Comparison of ENCODE assay signal across 1 cellular context in the genomic region with DNA sequence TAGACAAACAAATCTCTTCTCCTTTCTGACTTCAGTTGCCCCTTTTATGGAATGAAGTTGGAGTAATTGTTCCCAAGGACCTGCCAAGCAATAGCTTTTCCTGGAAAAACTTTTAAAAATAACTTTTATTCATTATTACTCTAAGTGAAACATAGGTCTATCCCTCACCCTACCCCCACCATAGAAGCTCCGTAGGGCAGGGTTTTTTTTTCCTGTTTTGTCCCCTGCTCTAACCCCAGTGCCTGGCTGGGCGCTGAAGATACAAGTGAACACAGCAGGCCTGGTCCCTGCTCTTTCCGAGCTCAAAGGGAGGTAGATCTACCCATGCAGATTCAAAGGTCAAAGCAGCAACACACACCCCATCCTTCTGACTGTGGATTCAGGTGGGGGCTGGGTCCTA.
TF ChIP-seq lines count a peak whose summit lies in the region.

No MANE protein-coding gene starts in this region.

TF ChIP-seq in K562, 482 proteins besides CTCF, POLR2A, EP300 and RAD21:
- TF ChIP-seq SIN3B (IDR thresholded peaks at IDR 0.05; ENCODE audit: low read depth), result no peak
- TF ChIP-seq, protein P1, sequence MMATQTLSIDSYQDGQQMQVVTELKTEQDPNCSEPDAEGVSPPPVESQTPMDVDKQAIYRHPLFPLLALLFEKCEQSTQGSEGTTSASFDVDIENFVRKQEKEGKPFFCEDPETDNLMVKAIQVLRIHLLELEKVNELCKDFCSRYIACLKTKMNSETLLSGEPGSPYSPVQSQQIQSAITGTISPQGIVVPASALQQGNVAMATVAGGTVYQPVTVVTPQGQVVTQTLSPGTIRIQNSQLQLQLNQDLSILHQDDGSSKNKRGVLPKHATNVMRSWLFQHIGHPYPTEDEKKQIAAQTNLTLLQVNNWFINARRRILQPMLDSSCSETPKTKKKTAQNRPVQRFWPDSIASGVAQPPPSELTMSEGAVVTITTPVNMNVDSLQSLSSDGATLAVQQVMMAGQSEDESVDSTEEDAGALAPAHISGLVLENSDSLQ (IDR thresholded peaks at IDR 0.05), result no peak
- TF ChIP-seq, protein P2, sequence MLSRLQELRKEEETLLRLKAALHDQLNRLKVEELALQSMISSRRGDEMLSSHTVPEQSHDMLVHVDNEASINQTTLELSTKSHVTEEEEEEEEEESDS (CRISPR knock-in tag; IDR thresholded peaks at IDR 0.05), result no peak
- TF ChIP-seq HNRNPUL1 (IDR thresholded peaks at IDR 0.05; ENCODE audit: low read length), result no peak
- TF ChIP-seq SIX5 (IDR thresholded peaks at IDR 0.05; ENCODE audit: borderline replicate concordance in 1 of 2, insufficient read depth in 1 of 2, low read depth in 1 of 2, low read length in 2 of 2), result no peak
- TF ChIP-seq, protein P3, sequence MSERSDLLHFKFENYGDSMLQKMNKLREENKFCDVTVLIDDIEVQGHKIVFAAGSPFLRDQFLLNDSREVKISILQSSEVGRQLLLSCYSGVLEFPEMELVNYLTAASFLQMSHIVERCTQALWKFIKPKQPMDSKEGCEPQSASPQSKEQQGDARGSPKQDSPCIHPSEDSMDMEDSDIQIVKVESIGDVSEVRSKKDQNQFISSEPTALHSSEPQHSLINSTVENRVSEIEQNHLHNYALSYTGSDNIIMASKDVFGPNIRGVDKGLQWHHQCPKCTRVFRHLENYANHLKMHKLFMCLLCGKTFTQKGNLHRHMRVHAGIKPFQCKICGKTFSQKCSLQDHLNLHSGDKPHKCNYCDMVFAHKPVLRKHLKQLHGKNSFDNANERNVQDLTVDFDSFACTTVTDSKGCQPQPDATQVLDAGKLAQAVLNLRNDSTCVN (CRISPR knock-in tag; IDR thresholded peaks at IDR 0.05), result no peak
- TF ChIP-seq JUNB (CRISPR knock-in tag; conservative IDR thresholded peaks at IDR 0.05), result no peak
- TF ChIP-seq, protein P4, sequence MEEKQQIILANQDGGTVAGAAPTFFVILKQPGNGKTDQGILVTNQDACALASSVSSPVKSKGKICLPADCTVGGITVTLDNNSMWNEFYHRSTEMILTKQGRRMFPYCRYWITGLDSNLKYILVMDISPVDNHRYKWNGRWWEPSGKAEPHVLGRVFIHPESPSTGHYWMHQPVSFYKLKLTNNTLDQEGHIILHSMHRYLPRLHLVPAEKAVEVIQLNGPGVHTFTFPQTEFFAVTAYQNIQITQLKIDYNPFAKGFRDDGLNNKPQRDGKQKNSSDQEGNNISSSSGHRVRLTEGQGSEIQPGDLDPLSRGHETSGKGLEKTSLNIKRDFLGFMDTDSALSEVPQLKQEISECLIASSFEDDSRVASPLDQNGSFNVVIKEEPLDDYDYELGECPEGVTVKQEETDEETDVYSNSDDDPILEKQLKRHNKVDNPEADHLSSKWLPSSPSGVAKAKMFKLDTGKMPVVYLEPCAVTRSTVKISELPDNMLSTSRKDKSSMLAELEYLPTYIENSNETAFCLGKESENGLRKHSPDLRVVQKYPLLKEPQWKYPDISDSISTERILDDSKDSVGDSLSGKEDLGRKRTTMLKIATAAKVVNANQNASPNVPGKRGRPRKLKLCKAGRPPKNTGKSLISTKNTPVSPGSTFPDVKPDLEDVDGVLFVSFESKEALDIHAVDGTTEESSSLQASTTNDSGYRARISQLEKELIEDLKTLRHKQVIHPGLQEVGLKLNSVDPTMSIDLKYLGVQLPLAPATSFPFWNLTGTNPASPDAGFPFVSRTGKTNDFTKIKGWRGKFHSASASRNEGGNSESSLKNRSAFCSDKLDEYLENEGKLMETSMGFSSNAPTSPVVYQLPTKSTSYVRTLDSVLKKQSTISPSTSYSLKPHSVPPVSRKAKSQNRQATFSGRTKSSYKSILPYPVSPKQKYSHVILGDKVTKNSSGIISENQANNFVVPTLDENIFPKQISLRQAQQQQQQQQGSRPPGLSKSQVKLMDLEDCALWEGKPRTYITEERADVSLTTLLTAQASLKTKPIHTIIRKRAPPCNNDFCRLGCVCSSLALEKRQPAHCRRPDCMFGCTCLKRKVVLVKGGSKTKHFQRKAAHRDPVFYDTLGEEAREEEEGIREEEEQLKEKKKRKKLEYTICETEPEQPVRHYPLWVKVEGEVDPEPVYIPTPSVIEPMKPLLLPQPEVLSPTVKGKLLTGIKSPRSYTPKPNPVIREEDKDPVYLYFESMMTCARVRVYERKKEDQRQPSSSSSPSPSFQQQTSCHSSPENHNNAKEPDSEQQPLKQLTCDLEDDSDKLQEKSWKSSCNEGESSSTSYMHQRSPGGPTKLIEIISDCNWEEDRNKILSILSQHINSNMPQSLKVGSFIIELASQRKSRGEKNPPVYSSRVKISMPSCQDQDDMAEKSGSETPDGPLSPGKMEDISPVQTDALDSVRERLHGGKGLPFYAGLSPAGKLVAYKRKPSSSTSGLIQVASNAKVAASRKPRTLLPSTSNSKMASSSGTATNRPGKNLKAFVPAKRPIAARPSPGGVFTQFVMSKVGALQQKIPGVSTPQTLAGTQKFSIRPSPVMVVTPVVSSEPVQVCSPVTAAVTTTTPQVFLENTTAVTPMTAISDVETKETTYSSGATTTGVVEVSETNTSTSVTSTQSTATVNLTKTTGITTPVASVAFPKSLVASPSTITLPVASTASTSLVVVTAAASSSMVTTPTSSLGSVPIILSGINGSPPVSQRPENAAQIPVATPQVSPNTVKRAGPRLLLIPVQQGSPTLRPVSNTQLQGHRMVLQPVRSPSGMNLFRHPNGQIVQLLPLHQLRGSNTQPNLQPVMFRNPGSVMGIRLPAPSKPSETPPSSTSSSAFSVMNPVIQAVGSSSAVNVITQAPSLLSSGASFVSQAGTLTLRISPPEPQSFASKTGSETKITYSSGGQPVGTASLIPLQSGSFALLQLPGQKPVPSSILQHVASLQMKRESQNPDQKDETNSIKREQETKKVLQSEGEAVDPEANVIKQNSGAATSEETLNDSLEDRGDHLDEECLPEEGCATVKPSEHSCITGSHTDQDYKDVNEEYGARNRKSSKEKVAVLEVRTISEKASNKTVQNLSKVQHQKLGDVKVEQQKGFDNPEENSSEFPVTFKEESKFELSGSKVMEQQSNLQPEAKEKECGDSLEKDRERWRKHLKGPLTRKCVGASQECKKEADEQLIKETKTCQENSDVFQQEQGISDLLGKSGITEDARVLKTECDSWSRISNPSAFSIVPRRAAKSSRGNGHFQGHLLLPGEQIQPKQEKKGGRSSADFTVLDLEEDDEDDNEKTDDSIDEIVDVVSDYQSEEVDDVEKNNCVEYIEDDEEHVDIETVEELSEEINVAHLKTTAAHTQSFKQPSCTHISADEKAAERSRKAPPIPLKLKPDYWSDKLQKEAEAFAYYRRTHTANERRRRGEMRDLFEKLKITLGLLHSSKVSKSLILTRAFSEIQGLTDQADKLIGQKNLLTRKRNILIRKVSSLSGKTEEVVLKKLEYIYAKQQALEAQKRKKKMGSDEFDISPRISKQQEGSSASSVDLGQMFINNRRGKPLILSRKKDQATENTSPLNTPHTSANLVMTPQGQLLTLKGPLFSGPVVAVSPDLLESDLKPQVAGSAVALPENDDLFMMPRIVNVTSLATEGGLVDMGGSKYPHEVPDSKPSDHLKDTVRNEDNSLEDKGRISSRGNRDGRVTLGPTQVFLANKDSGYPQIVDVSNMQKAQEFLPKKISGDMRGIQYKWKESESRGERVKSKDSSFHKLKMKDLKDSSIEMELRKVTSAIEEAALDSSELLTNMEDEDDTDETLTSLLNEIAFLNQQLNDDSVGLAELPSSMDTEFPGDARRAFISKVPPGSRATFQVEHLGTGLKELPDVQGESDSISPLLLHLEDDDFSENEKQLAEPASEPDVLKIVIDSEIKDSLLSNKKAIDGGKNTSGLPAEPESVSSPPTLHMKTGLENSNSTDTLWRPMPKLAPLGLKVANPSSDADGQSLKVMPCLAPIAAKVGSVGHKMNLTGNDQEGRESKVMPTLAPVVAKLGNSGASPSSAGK (IDR thresholded peaks at IDR 0.05), result no peak
- no peak for TF ChIP-seq ZNF778 (CRISPR knock-in tag; IDR thresholded peaks at IDR 0.05)
- no peak for TF ChIP-seq ELF4 (CRISPR knock-in tag; IDR thresholded peaks at IDR 0.05)
- TF ChIP-seq, protein P5, sequence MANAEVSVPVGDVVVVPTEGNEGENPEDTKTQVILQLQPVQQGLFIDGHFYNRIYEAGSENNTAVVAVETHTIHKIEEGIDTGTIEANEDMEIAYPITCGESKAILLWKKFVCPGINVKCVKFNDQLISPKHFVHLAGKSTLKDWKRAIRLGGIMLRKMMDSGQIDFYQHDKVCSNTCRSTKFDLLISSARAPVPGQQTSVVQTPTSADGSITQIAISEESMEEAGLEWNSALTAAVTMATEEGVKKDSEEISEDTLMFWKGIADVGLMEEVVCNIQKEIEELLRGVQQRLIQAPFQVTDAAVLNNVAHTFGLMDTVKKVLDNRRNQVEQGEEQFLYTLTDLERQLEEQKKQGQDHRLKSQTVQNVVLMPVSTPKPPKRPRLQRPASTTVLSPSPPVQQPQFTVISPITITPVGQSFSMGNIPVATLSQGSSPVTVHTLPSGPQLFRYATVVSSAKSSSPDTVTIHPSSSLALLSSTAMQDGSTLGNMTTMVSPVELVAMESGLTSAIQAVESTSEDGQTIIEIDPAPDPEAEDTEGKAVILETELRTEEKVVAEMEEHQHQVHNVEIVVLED (CRISPR knock-in tag; IDR thresholded peaks at IDR 0.05), result no peak
- no peak for TF ChIP-seq CAMTA2 (CRISPR knock-in tag; conservative IDR thresholded peaks at IDR 0.05)
- TF ChIP-seq, protein P6, sequence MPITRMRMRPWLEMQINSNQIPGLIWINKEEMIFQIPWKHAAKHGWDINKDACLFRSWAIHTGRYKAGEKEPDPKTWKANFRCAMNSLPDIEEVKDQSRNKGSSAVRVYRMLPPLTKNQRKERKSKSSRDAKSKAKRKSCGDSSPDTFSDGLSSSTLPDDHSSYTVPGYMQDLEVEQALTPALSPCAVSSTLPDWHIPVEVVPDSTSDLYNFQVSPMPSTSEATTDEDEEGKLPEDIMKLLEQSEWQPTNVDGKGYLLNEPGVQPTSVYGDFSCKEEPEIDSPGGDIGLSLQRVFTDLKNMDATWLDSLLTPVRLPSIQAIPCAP (CRISPR knock-in tag; IDR thresholded peaks at IDR 0.05; ENCODE audit: borderline replicate concordance), result no peak
- TF ChIP-seq, protein P7, sequence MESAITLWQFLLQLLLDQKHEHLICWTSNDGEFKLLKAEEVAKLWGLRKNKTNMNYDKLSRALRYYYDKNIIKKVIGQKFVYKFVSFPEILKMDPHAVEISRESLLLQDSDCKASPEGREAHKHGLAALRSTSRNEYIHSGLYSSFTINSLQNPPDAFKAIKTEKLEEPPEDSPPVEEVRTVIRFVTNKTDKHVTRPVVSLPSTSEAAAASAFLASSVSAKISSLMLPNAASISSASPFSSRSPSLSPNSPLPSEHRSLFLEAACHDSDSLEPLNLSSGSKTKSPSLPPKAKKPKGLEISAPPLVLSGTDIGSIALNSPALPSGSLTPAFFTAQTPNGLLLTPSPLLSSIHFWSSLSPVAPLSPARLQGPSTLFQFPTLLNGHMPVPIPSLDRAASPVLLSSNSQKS (CRISPR knock-in tag; IDR thresholded peaks at IDR 0.05), result no peak
- TF ChIP-seq, protein P8, sequence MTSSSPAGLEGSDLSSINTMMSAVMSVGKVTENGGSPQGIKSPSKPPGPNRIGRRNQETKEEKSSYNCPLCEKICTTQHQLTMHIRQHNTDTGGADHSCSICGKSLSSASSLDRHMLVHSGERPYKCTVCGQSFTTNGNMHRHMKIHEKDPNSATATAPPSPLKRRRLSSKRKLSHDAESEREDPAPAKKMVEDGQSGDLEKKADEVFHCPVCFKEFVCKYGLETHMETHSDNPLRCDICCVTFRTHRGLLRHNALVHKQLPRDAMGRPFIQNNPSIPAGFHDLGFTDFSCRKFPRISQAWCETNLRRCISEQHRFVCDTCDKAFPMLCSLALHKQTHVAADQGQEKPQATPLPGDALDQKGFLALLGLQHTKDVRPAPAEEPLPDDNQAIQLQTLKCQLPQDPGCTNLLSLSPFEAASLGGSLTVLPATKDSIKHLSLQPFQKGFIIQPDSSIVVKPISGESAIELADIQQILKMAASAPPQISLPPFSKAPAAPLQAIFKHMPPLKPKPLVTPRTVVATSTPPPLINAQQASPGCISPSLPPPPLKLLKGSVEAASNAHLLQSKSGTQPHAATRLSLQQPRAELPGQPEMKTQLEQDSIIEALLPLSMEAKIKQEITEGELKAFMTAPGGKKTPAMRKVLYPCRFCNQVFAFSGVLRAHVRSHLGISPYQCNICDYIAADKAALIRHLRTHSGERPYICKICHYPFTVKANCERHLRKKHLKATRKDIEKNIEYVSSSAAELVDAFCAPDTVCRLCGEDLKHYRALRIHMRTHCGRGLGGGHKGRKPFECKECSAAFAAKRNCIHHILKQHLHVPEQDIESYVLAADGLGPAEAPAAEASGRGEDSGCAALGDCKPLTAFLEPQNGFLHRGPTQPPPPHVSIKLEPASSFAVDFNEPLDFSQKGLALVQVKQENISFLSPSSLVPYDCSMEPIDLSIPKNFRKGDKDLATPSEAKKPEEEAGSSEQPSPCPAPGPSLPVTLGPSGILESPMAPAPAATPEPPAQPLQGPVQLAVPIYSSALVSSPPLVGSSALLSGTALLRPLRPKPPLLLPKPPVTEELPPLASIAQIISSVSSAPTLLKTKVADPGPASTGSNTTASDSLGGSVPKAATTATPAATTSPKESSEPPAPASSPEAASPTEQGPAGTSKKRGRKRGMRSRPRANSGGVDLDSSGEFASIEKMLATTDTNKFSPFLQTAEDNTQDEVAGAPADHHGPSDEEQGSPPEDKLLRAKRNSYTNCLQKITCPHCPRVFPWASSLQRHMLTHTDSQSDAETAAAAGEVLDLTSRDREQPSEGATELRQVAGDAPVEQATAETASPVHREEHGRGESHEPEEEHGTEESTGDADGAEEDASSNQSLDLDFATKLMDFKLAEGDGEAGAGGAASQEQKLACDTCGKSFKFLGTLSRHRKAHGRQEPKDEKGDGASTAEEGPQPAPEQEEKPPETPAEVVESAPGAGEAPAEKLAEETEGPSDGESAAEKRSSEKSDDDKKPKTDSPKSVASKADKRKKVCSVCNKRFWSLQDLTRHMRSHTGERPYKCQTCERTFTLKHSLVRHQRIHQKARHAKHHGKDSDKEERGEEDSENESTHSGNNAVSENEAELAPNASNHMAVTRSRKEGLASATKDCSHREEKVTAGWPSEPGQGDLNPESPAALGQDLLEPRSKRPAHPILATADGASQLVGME (CRISPR knock-in tag; IDR thresholded peaks at IDR 0.05), result no peak
- no peak for TF ChIP-seq SREBF2 (CRISPR knock-in tag; IDR thresholded peaks at IDR 0.05)
- TF ChIP-seq, protein P9, sequence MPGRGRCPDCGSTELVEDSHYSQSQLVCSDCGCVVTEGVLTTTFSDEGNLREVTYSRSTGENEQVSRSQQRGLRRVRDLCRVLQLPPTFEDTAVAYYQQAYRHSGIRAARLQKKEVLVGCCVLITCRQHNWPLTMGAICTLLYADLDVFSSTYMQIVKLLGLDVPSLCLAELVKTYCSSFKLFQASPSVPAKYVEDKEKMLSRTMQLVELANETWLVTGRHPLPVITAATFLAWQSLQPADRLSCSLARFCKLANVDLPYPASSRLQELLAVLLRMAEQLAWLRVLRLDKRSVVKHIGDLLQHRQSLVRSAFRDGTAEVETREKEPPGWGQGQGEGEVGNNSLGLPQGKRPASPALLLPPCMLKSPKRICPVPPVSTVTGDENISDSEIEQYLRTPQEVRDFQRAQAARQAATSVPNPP (IDR thresholded peaks at IDR 0.05; ENCODE audit: borderline replicate concordance, insufficient read depth, insufficient read length), result no peak
- no peak for TF ChIP-seq BRD9 (IDR thresholded peaks at IDR 0.05; ENCODE audit: low read depth, partially characterized antibody)
- TF ChIP-seq, protein P10, sequence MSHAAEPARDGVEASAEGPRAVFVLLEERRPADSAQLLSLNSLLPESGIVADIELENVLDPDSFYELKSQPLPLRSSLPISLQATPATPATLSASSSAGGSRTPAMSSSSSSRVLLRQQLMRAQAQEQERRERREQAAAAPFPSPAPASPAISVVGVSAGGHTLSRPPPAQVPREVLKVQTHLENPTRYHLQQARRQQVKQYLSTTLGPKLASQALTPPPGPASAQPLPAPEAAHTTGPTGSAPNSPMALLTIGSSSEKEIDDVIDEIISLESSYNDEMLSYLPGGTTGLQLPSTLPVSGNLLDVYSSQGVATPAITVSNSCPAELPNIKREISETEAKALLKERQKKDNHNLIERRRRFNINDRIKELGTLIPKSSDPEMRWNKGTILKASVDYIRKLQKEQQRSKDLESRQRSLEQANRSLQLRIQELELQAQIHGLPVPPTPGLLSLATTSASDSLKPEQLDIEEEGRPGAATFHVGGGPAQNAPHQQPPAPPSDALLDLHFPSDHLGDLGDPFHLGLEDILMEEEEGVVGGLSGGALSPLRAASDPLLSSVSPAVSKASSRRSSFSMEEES (CRISPR knock-in tag; IDR thresholded peaks at IDR 0.05), result no peak
- TF ChIP-seq SAFB (IDR thresholded peaks at IDR 0.05; ENCODE audit: borderline replicate concordance, low read depth, low read length), result no peak
